12 cellular contexts compared by ENCODE assay signal in genomic region chr5:19608434-19608833, GRCh38.
DNase-seq lines count a peak whose midpoint lies in the region; ATAC-seq, FAIRE-seq and TF ChIP-seq lines count a peak whose summit lies in the region.
"Had no signal": no experiment of that assay in that cellular context is flagged by ENCODE, and none has a peak within 500 bp of the region (broad histone marks: within the 10 kb centered on the region; RNA-seq: fewer than 3 reads in every experiment).

No MANE protein-coding gene starts in this region.

- no peaks in the 10 kb centered on the region for H4K20me1 ChIP-seq in GM12878 (ENCODE audit: control insufficient read depth, insufficient read depth)

- H2AFZ ChIP-seq in GM12878 (ENCODE audit: control insufficient read depth, low read depth, low read length) = no peak overlapping the region

- CTCF ChIA-PET in GM12878 (lab: Yijun Ruan, JAX) = interaction anchor here (0.9 to 1.8 kb wide), 2 partner anchors 198 to 1142 kb away, joined by 3 to 9 read pairs; no protein-coding TSS in a partner anchor

- TF ChIP-seq POLR2A in GM12878 (IDR thresholded peaks at IDR 0.05; ENCODE audit: low read depth, low read length) = no peak

- no peak overlapping the region for H3K27ac ChIP-seq in GM12878 (ENCODE audit: control insufficient read depth, insufficient read depth)

- DNase-seq in NCI-H1105 treated with DMSO at 0.1 percent for 48 hours (lab: John Stamatoyannopoulos, UW) = peak; percentile 30
- DNase-seq in NCI-H1105 (lab: John Stamatoyannopoulos, UW) = no peak
- DNase-seq in NCI-H446 treated with DMSO at 0.1 percent for 48 hours (lab: John Stamatoyannopoulos, UW) = peak; percentile 75
- no peak for DNase-seq in GM12878 (ENCODE audit: low read depth, low spot score)
- DNase-seq in putamen (ENCODE audit: low spot score) = peak; percentile 7
- no peak for DNase-seq in MV-4-11 (lab: John Stamatoyannopoulos, UW)
- DNase-seq in NCI-H1048 (lab: John Stamatoyannopoulos, UW) = no peak
- DNase-seq: activated naive CD4-positive, alpha-beta T cell; erythroblast; H7; T-cell had no signal

- SMC1A ChIA-PET in GM12878 (lab: Charles Lee; ENCODE audit: uncharacterized antibody, unreplicated experiment) = interaction anchor here (0.7 to 1.3 kb wide), 3 partner anchors 910 to 1214 kb away, joined by 3 to 7 read pairs (median 4); no protein-coding TSS in a partner anchor

- RAD21 ChIA-PET in GM12878 (lab: Charles Lee; ENCODE audit: unreplicated experiment) = interaction anchor here (0.7 kb wide), 1 partner anchor 1142 kb away, joined by 3 read pairs; no protein-coding TSS in a partner anchor

- H3K4me1 ChIP-seq in GM12878 (ENCODE audit: control insufficient read depth, insufficient read depth, low read length) = no peaks in the 10 kb centered on the region

- FAIRE-seq in GM12878 (lab: Jason Lieb, UNC) = no peak

- no peaks in the 10 kb centered on the region for H3K9me3 ChIP-seq in GM12878 (replicated peaks; ENCODE audit: control insufficient read depth, insufficient read depth, low read length)

- H3K9ac ChIP-seq in GM12878 (ENCODE audit: control insufficient read depth, insufficient read depth, low read length) = no peak overlapping the region

- intact Hi-C loops in GM12878 (cut with micrococcal nuclease; ENCODE audit: unreplicated experiment) = loop anchor here (5.0 to 10.0 kb wide), 2 partner anchors 1144 to 1216 kb away; no protein-coding TSS in a partner anchor

- TF ChIP-seq CTCF in GM12878 (IDR thresholded peaks at IDR 0.05 in 2 of 3, conservative IDR thresholded peaks at IDR 0.05 in 1 of 3; ENCODE audit: control insufficient read depth in 2 of 3, extremely low read depth in 1 of 3, insufficient read depth in 1 of 3, low read depth in 3 of 3, low read length in 3 of 3) = peak in 2 of 3 experiments; percentile 4 to 32; a peak in 1 of 6 replicates

- in situ Hi-C loops in GM12878 (cut with MboI) = no loop called here

- TF ChIP-seq RAD21 in GM12878 (IDR thresholded peaks at IDR 0.05; ENCODE audit: insufficient read depth, low read depth, low read length) = no peak

- no TSS peak for BruUV-seq in GM12878 (replicated peaks; lab: Mats Ljungman, UMichigan)

- 47% methylated on average over 1 of the region's 1 CpG for WGBS in GM12878 (ENCODE audit: insufficient coverage, insufficient replicate concordance, low lambda C conversion rate, missing lambda C conversion rate)

- H3K36me3 ChIP-seq in GM12878 (ENCODE audit: control insufficient read depth in 2 of 2, insufficient read depth in 2 of 2, low read length in 1 of 2) = no peaks in the 10 kb centered on the region

- H3K4me2 ChIP-seq in GM12878 (ENCODE audit: control insufficient read depth, insufficient read depth) = no peak overlapping the region

- no peak for TF ChIP-seq EP300 in GM12878 (IDR thresholded peaks at IDR 0.05; ENCODE audit: borderline replicate concordance in 1 of 2, control insufficient read depth in 1 of 2, low read depth in 2 of 2, low read length in 2 of 2)

- no peak for ATAC-seq in GM12878
- no peak for ATAC-seq in GM18868 (IDR thresholded peaks at IDR 0.05; ENCODE audit: unreplicated experiment)
- ATAC-seq: T-cell had no signal

- no peaks in the 10 kb centered on the region for H3K79me2 ChIP-seq in GM12878 (ENCODE audit: control insufficient read depth, insufficient read depth, low read length)

- no peaks in the 10 kb centered on the region for H3K27me3 ChIP-seq in GM12878 (replicated peaks in 1 of 2; ENCODE audit: control insufficient read depth in 2 of 2, insufficient read depth in 2 of 2, low read length in 1 of 2)

- POLR2A ChIA-PET in GM12878 (lab: Charles Lee) = no interaction called here

- H3K4me3 ChIP-seq in GM12878 = no peak overlapping the region

TF ChIP-seq in GM12878, 131 proteins besides CTCF, POLR2A, EP300 and RAD21:
- TF ChIP-seq TCF7 (IDR thresholded peaks at IDR 0.05; ENCODE audit: borderline replicate concordance) = no peak
- TF ChIP-seq SMARCA5 (IDR thresholded peaks at IDR 0.05) = no peak
- TF ChIP-seq SIX5 (IDR thresholded peaks at IDR 0.05; ENCODE audit: low read depth, low read length, severe bottlenecking) = no peak
- TF ChIP-seq, protein P1, sequence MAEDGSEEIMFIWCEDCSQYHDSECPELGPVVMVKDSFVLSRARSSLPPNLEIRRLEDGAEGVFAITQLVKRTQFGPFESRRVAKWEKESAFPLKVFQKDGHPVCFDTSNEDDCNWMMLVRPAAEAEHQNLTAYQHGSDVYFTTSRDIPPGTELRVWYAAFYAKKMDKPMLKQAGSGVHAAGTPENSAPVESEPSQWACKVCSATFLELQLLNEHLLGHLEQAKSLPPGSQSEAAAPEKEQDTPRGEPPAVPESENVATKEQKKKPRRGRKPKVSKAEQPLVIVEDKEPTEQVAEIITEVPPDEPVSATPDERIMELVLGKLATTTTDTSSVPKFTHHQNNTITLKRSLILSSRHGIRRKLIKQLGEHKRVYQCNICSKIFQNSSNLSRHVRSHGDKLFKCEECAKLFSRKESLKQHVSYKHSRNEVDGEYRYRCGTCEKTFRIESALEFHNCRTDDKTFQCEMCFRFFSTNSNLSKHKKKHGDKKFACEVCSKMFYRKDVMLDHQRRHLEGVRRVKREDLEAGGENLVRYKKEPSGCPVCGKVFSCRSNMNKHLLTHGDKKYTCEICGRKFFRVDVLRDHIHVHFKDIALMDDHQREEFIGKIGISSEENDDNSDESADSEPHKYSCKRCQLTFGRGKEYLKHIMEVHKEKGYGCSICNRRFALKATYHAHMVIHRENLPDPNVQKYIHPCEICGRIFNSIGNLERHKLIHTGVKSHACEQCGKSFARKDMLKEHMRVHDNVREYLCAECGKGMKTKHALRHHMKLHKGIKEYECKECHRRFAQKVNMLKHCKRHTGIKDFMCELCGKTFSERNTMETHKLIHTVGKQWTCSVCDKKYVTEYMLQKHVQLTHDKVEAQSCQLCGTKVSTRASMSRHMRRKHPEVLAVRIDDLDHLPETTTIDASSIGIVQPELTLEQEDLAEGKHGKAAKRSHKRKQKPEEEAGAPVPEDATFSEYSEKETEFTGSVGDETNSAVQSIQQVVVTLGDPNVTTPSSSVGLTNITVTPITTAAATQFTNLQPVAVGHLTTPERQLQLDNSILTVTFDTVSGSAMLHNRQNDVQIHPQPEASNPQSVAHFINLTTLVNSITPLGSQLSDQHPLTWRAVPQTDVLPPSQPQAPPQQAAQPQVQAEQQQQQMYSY (CRISPR knock-in tag; IDR thresholded peaks at IDR 0.05) = no peak
- TF ChIP-seq HCFC1 (IDR thresholded peaks at IDR 0.05; ENCODE audit: low read length) = no peak
- TF ChIP-seq IRF4 (IDR thresholded peaks at IDR 0.05; ENCODE audit: low read depth, low read length) = no peak
- TF ChIP-seq, protein P2, sequence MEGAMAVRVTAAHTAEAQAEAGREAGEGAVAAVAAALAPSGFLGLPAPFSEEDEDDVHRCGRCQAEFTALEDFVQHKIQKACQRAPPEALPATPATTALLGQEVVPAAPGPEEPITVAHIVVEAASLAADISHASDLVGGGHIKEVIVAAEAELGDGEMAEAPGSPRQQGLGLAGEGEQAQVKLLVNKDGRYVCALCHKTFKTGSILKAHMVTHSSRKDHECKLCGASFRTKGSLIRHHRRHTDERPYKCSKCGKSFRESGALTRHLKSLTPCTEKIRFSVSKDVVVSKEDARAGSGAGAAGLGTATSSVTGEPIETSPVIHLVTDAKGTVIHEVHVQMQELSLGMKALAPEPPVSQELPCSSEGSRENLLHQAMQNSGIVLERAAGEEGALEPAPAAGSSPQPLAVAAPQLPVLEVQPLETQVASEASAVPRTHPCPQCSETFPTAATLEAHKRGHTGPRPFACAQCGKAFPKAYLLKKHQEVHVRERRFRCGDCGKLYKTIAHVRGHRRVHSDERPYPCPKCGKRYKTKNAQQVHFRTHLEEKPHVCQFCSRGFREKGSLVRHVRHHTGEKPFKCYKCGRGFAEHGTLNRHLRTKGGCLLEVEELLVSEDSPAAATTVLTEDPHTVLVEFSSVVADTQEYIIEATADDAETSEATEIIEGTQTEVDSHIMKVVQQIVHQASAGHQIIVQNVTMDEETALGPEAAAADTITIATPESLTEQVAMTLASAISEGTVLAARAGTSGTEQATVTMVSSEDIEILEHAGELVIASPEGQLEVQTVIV (IDR thresholded peaks at IDR 0.05; ENCODE audit: borderline replicate concordance, partially characterized antibody) = no peak

Comparison
In these comparisons a context has a peak if more than half of its experiments do, and no peak if none do; other contexts are left out.
1. DNase-seq: peak in NCI-H1105 treated with DMSO at 0.1 percent for 48 hours (single experiment), NCI-H446 treated with DMSO at 0.1 percent for 48 hours (single experiment) and putamen (single experiment); none in NCI-H1105 (single experiment), GM12878 (single experiment), MV-4-11 (single experiment) and NCI-H1048 (single experiment).